25 cellular contexts compared by ENCODE assay signal in genomic region chr5:77784735-77785134, GRCh38. TPM values are rescaled to one million over a fixed set of nuclear protein-coding genes. Genes with fewer than 3 reads are reported as not detected.
DNase-seq lines count a peak whose midpoint lies in the region; ATAC-seq, FAIRE-seq and TF ChIP-seq lines count a peak whose summit lies in the region.
"Had no signal": no experiment of that assay in that cellular context is flagged by ENCODE, and none has a peak within 500 bp of the region (broad histone marks: within the 10 kb centered on the region; RNA-seq: fewer than 3 reads in every experiment).

No MANE protein-coding gene starts in this region.

- TF ChIP-seq CTCF in chondrocyte (IDR thresholded peaks at IDR 0.05) (no peak), osteocyte (IDR thresholded peaks at IDR 0.05) (no peak)

- DNase-seq in GM19239 (ENCODE audit: insufficient read length, low spot score) (no peak), chondrocyte (ENCODE audit: low spot score) (peak; percentile 73), osteocyte (ENCODE audit: extremely low spot score, unreplicated experiment) (peak; percentile 70), DMS114 treated with DMSO at 0.1 percent for 48 hours (lab: John Stamatoyannopoulos, UW; ENCODE audit: unreplicated experiment) (no peak), NCI-H345 treated with DMSO at 0.1 percent for 48 hours (lab: John Stamatoyannopoulos, UW; ENCODE audit: unreplicated experiment) (no peak)
- DNase-seq: 8988T; ACHN; AML-193; BE2C; CD4-positive, alpha-beta T cell; CD8-positive, alpha-beta memory T cell; DMS 273 treated with DMSO at 0.1 percent for 48 hours; DMS53; DMS79 treated with DMSO at 0.1 percent for 48 hours; GF-D8; GM23248; H7; HCEC 1CT had no signal

- FAIRE-seq in GM19239 (lab: Jason Lieb, UNC): peak; percentile 23
- FAIRE-seq: A549, D721Med, GM12892, H1 had no signal

- H3K36me3 Mint-ChIP-seq in chondrocyte (ENCODE audit: low read depth) (no peaks in the 10 kb centered on the region), osteocyte (ENCODE audit: unreplicated experiment) (no peaks in the 10 kb centered on the region)
- H3K36me3 Mint-ChIP-seq: CD8-positive, alpha-beta memory T cell had no signal

- no peak overlapping the region for H3K27ac Mint-ChIP-seq in chondrocyte (ENCODE audit: unreplicated experiment)
- H3K27ac Mint-ChIP-seq in osteocyte (ENCODE audit: unreplicated experiment): no peak overlapping the region
- H3K27ac Mint-ChIP-seq: CD4-positive, alpha-beta T cell; CD8-positive, alpha-beta memory T cell had no signal

- no peaks in the 10 kb centered on the region for H3K4me1 Mint-ChIP-seq in chondrocyte (ENCODE audit: low read depth)
- no peaks in the 10 kb centered on the region for H3K4me1 Mint-ChIP-seq in osteocyte (ENCODE audit: unreplicated experiment)
- H3K4me1 Mint-ChIP-seq: CD8-positive, alpha-beta memory T cell had no signal

- H3K4me3 Mint-ChIP-seq in chondrocyte (ENCODE audit: unreplicated experiment): no peak overlapping the region
- H3K4me3 Mint-ChIP-seq in osteocyte (ENCODE audit: unreplicated experiment): no peak overlapping the region
- H3K4me3 Mint-ChIP-seq: CD14-positive monocyte; CD4-positive, alpha-beta T cell; CD8-positive, alpha-beta memory T cell had no signal

- ATAC-seq in HG03097 (IDR thresholded peaks at IDR 0.05; ENCODE audit: low FRiP score, unreplicated experiment): no peak
- ATAC-seq in HG03439 (IDR thresholded peaks at IDR 0.05; ENCODE audit: unreplicated experiment): no peak
- ATAC-seq: A549 had no signal

- no peaks in the 10 kb centered on the region for H3K9me3 Mint-ChIP-seq in chondrocyte (ENCODE audit: low read depth)
- no peaks in the 10 kb centered on the region for H3K9me3 Mint-ChIP-seq in osteocyte (ENCODE audit: unreplicated experiment)
- H3K9me3 Mint-ChIP-seq: CD4-positive, alpha-beta T cell had no signal

- H3K27me3 Mint-ChIP-seq in chondrocyte (ENCODE audit: low read depth) (no peaks in the 10 kb centered on the region), osteocyte (ENCODE audit: unreplicated experiment) (peaks cover 10% of the 10 kb centered on the region)

RNA-seq across cellular contexts. Expression of gene TBCA, which starts 8.6 kb away (rescaled TPM):
- total RNA-seq in chondrocyte (151 to 163 TPM (median 156 TPM) in 3 replicates), osteocyte (164 and 168 TPM in 2 replicates)

Comparison
In these comparisons a context has a peak if more than half of its experiments do, and no peak if none do; other contexts are left out.
1. DNase-seq: peak in chondrocyte (single experiment) and osteocyte (single experiment); none in GM19239 (single experiment), DMS114 treated with DMSO at 0.1 percent for 48 hours (single experiment) and NCI-H345 treated with DMSO at 0.1 percent for 48 hours (single experiment).